ENCODE assay signal across 1 cellular context in the genomic region with DNA sequence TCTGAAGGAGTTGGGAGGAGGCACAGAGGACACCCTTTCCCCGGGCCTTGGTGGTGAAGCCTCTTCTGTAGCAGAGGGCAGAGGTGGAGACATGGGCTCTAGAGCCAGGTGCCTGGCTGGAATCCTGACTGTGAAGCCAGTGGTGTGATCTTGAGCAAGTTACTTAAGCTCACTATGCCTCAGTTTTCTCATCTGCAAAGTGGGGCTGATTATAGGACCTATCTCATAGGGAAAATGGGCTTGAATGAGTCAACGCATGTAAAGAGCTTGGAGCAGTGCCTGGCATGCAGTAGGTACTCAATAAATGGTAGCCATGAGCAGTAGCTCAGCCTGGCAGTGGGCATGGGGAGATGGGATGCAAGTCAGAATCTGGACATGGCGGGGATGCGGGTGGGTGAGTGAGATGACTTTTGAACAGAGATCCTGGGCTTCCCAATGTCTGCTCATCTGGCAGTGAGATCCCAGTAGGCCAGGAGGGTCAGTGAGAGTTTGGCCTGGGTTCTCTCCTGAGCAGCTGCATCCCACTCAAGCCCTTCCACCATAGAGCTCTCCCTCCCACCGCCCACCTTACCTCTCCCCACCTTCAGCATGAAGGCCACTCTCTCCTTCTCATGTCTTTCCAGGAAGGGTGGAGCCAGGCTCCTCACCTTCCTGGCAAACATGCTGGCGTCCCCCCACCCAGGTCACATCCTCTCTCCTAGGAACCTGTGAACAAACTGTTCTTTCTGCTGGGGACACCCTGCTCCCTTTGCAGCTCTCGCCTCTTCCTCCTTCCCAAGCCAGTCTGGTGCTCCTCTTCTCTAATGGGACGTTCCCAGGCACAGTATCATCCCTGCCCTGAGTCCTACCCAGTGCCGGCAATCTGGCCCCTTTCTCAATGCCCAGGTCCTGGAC.
TF ChIP-seq lines count a peak whose summit lies in the region.

No MANE protein-coding gene starts in this region.

TF ChIP-seq in HEK293, 187 proteins besides CTCF, POLR2A, EP300 and RAD21 (continued from another document):
- TF ChIP-seq ZNF544 (tag by site-specific recombination; IDR thresholded peaks at IDR 0.05) (no peak), ZNF776 (tag by site-specific recombination; IDR thresholded peaks at IDR 0.05; ENCODE audit: borderline replicate concordance) (no peak), ZNF239 (tag by site-specific recombination; IDR thresholded peaks at IDR 0.05) (no peak), ZNF174 (tag by site-specific recombination; IDR thresholded peaks at IDR 0.05) (no peak), ZNF621 (tag by site-specific recombination; IDR thresholded peaks at IDR 0.05) (no peak), PRDM1 (tag by site-specific recombination; IDR thresholded peaks at IDR 0.05) (peak; percentile 42; the same call in 1 of the 2 replicates), ZSCAN30 (tag by site-specific recombination; IDR thresholded peaks at IDR 0.05) (no peak), ZNF473 (tag by site-specific recombination; IDR thresholded peaks at IDR 0.05) (no peak), ZNF768 (tag by site-specific recombination; IDR thresholded peaks at IDR 0.05) (no peak), HOXA7 (CRISPR knock-in tag; IDR thresholded peaks at IDR 0.05; ENCODE audit: borderline replicate concordance) (no peak), ZNF121 (tag by site-specific recombination; IDR thresholded peaks at IDR 0.05) (no peak), ZNF16 (tag by site-specific recombination; IDR thresholded peaks at IDR 0.05; ENCODE audit: low read depth) (no peak), GLIS2 (tag by site-specific recombination; IDR thresholded peaks at IDR 0.05) (no peak), FEZF1 (tag by site-specific recombination; IDR thresholded peaks at IDR 0.05) (no peak), ZNF561 (tag by site-specific recombination; IDR thresholded peaks at IDR 0.05; ENCODE audit: borderline replicate concordance) (no peak), KLF9 (tag by site-specific recombination; IDR thresholded peaks at IDR 0.05; ENCODE audit: low read depth) (no peak), ZNF792 (tag by site-specific recombination; IDR thresholded peaks at IDR 0.05) (peak; percentile 26; the same call in 1 of the 2 replicates), ZNF426 (tag by site-specific recombination; IDR thresholded peaks at IDR 0.05) (no peak), EGR2 (tag by site-specific recombination; IDR thresholded peaks at IDR 0.05; ENCODE audit: low read depth) (peak; percentile 65; the same call in 1 of the 2 replicates), ZNF341 (tag by site-specific recombination; IDR thresholded peaks at IDR 0.05; ENCODE audit: low read depth) (peak; percentile 68), REPIN1 (tag by site-specific recombination; IDR thresholded peaks at IDR 0.05; ENCODE audit: low read depth) (no peak), ZNF132 (tag by site-specific recombination; IDR thresholded peaks at IDR 0.05; ENCODE audit: borderline replicate concordance) (no peak), ZNF214 (tag by site-specific recombination; IDR thresholded peaks at IDR 0.05; ENCODE audit: borderline replicate concordance) (no peak), ZNF558 (tag by site-specific recombination; IDR thresholded peaks at IDR 0.05) (no peak), ZFHX2 (tag by site-specific recombination; conservative IDR thresholded peaks at IDR 0.05) (peak; percentile 82), ZNF629 (tag by site-specific recombination; IDR thresholded peaks at IDR 0.05) (no peak), ZBTB17 (tag by site-specific recombination; IDR thresholded peaks at IDR 0.05) (no peak), ZNF202 (tag by site-specific recombination; IDR thresholded peaks at IDR 0.05; ENCODE audit: borderline replicate concordance) (no peak)
- TF ChIP-seq, protein P1, sequence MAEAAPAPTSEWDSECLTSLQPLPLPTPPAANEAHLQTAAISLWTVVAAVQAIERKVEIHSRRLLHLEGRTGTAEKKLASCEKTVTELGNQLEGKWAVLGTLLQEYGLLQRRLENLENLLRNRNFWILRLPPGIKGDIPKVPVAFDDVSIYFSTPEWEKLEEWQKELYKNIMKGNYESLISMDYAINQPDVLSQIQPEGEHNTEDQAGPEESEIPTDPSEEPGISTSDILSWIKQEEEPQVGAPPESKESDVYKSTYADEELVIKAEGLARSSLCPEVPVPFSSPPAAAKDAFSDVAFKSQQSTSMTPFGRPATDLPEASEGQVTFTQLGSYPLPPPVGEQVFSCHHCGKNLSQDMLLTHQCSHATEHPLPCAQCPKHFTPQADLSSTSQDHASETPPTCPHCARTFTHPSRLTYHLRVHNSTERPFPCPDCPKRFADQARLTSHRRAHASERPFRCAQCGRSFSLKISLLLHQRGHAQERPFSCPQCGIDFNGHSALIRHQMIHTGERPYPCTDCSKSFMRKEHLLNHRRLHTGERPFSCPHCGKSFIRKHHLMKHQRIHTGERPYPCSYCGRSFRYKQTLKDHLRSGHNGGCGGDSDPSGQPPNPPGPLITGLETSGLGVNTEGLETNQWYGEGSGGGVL (tag by site-specific recombination; IDR thresholded peaks at IDR 0.05) = no peak
- TF ChIP-seq, protein P2, sequence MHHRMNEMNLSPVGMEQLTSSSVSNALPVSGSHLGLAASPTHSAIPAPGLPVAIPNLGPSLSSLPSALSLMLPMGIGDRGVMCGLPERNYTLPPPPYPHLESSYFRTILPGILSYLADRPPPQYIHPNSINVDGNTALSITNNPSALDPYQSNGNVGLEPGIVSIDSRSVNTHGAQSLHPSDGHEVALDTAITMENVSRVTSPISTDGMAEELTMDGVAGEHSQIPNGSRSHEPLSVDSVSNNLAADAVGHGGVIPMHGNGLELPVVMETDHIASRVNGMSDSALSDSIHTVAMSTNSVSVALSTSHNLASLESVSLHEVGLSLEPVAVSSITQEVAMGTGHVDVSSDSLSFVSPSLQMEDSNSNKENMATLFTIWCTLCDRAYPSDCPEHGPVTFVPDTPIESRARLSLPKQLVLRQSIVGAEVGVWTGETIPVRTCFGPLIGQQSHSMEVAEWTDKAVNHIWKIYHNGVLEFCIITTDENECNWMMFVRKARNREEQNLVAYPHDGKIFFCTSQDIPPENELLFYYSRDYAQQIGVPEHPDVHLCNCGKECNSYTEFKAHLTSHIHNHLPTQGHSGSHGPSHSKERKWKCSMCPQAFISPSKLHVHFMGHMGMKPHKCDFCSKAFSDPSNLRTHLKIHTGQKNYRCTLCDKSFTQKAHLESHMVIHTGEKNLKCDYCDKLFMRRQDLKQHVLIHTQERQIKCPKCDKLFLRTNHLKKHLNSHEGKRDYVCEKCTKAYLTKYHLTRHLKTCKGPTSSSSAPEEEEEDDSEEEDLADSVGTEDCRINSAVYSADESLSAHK (tag by site-specific recombination; IDR thresholded peaks at IDR 0.05) = no peak
- TF ChIP-seq, protein P3, sequence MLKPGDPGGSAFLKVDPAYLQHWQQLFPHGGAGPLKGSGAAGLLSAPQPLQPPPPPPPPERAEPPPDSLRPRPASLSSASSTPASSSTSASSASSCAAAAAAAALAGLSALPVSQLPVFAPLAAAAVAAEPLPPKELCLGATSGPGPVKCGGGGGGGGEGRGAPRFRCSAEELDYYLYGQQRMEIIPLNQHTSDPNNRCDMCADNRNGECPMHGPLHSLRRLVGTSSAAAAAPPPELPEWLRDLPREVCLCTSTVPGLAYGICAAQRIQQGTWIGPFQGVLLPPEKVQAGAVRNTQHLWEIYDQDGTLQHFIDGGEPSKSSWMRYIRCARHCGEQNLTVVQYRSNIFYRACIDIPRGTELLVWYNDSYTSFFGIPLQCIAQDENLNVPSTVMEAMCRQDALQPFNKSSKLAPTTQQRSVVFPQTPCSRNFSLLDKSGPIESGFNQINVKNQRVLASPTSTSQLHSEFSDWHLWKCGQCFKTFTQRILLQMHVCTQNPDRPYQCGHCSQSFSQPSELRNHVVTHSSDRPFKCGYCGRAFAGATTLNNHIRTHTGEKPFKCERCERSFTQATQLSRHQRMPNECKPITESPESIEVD (tag by site-specific recombination; IDR thresholded peaks at IDR 0.05) = no peak
- TF ChIP-seq, protein P4, sequence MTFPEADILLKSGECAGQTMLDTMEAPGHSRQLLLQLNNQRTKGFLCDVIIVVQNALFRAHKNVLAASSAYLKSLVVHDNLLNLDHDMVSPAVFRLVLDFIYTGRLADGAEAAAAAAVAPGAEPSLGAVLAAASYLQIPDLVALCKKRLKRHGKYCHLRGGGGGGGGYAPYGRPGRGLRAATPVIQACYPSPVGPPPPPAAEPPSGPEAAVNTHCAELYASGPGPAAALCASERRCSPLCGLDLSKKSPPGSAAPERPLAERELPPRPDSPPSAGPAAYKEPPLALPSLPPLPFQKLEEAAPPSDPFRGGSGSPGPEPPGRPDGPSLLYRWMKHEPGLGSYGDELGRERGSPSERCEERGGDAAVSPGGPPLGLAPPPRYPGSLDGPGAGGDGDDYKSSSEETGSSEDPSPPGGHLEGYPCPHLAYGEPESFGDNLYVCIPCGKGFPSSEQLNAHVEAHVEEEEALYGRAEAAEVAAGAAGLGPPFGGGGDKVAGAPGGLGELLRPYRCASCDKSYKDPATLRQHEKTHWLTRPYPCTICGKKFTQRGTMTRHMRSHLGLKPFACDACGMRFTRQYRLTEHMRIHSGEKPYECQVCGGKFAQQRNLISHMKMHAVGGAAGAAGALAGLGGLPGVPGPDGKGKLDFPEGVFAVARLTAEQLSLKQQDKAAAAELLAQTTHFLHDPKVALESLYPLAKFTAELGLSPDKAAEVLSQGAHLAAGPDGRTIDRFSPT (tag by site-specific recombination; IDR thresholded peaks at IDR 0.05) = no peak
- TF ChIP-seq, protein P5, sequence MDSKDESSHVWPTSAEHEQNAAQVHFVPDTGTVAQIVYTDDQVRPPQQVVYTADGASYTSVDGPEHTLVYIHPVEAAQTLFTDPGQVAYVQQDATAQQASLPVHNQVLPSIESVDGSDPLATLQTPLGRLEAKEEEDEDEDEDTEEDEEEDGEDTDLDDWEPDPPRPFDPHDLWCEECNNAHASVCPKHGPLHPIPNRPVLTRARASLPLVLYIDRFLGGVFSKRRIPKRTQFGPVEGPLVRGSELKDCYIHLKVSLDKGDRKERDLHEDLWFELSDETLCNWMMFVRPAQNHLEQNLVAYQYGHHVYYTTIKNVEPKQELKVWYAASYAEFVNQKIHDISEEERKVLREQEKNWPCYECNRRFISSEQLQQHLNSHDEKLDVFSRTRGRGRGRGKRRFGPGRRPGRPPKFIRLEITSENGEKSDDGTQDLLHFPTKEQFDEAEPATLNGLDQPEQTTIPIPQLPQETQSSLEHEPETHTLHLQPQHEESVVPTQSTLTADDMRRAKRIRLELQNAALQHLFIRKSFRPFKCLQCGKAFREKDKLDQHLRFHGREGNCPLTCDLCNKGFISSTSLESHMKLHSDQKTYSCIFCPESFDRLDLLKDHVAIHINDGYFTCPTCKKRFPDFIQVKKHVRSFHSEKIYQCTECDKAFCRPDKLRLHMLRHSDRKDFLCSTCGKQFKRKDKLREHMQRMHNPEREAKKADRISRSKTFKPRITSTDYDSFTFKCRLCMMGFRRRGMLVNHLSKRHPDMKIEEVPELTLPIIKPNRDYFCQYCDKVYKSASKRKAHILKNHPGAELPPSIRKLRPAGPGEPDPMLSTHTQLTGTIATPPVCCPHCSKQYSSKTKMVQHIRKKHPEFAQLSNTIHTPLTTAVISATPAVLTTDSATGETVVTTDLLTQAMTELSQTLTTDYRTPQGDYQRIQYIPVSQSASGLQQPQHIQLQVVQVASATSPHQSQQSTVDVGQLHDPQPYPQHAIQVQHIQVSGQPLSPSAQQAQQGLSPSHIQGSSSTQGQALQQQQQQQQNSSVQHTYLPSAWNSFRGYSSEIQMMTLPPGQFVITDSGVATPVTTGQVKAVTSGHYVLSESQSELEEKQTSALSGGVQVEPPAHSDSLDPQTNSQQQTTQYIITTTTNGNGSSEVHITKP (tag by site-specific recombination; IDR thresholded peaks at IDR 0.05) = peak; percentile 47; the same call in 1 of the 2 replicates
- TF ChIP-seq, protein P6, sequence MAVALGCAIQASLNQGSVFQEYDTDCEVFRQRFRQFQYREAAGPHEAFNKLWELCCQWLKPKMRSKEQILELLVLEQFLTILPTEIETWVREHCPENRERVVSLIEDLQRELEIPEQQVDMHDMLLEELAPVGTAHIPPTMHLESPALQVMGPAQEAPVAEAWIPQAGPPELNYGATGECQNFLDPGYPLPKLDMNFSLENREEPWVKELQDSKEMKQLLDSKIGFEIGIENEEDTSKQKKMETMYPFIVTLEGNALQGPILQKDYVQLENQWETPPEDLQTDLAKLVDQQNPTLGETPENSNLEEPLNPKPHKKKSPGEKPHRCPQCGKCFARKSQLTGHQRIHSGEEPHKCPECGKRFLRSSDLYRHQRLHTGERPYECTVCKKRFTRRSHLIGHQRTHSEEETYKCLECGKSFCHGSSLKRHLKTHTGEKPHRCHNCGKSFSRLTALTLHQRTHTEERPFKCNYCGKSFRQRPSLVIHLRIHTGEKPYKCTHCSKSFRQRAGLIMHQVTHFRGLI (tag by site-specific recombination; IDR thresholded peaks at IDR 0.05) = no peak
- TF ChIP-seq, protein P7, sequence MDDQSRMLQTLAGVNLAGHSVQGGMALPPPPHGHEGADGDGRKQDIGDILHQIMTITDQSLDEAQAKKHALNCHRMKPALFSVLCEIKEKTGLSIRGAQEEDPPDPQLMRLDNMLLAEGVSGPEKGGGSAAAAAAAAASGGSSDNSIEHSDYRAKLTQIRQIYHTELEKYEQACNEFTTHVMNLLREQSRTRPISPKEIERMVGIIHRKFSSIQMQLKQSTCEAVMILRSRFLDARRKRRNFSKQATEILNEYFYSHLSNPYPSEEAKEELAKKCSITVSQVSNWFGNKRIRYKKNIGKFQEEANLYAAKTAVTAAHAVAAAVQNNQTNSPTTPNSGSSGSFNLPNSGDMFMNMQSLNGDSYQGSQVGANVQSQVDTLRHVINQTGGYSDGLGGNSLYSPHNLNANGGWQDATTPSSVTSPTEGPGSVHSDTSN (CRISPR knock-in tag; IDR thresholded peaks at IDR 0.05) = no peak
